In the genomic region with DNA sequence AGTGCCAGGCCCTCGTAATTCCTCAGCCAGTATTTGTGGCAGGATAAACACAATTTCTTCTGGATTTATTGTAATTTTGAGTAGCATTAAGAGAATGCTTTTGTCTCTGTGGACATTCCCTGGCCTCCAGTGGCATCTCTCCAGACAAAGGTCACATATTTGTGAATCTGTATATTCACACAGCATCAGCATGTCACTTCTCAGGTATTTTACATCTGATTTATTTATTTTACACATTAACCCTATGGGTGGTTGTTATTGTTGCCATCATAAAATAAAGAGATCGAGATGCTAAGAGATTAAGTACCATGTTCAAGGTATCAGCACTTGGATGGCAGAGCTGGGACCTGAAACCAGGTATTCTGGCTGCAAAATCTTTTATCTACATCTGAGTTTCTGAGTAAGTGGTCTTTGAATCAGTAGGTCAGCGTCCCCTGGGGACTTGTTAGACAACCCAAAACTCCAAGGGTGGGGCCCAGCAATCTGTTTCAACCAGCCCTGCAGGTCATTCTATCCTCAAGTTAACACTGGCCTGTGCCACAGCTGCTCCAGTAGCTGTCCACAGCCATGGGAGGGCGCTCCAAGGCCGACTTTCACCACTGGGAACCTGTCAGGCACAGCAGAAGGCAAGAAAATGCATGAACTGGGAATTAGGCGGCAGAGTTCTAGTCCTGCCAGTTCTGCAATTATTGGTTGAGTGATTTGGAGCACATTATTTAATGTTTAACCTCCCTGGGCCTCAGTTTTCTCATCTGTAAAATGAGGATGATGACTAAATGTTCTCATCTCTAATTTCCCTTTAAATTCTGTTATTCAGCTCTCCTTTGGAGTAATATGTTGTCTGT, we compare ENCODE assay signal across 8 cellular contexts. TPM values are rescaled to one million over a fixed set of nuclear protein-coding genes. Genes with fewer than 3 reads are reported as not detected.
DNase-seq lines count a peak whose midpoint lies in the region; ATAC-seq, FAIRE-seq and TF ChIP-seq lines count a peak whose summit lies in the region.

No MANE protein-coding gene starts in this region.

- peak; percentile 90 to 96 for ATAC-seq in activated T-cell treated with anti-CD3 and anti-CD28 coated beads, Interleukin-2, amount 50 U/mL, for 72 hours (replicated peaks in 1 of 2)
- ATAC-seq in pancreas, result peak; percentile 80 to 90 (median 84)

- peaks cover under 1 to 2% of the 10 kb centered on the region in 2 donors for H3K9me3 Mint-ChIP-seq in activated T-cell treated with anti-CD3 and anti-CD28 coated beads, Interleukin-2, amount 50 U/mL, for 72 hours

- peaks cover 7% of the 10 kb centered on the region for H3K27me3 Mint-ChIP-seq in activated T-cell treated with anti-CD3 and anti-CD28 coated beads, Interleukin-2, amount 50 U/mL, for 72 hours (ENCODE audit: low read depth)

- intact Hi-C loops in pancreas (cut with DNase I), result loop anchor here in 1 of 3 donors (10.0 kb wide), 1 partner anchor 49 kb away; no protein-coding TSS in a partner anchor

- TF ChIP-seq CTCF in Peyer's patch (IDR thresholded peaks at IDR 0.05) (peak in 4 of 6 experiments; percentile 55 to 93 (median 92)), fibroblast of villous mesenchyme (IDR thresholded peaks at IDR 0.05; ENCODE audit: insufficient read depth, low read depth, low read length) (peak; percentile 98), pancreas (IDR thresholded peaks at IDR 0.05) (peak; percentile 45 to 70 (median 64))

- H3K36me3 Mint-ChIP-seq in activated T-cell treated with anti-CD3 and anti-CD28 coated beads, Interleukin-2, amount 50 U/mL, for 72 hours (ENCODE audit: insufficient read depth in 2 of 2), result peaks cover under 1% of the 10 kb centered on the region in 2 donors

- H3K36me3 ChIP-seq in HUES6 (ENCODE audit: control insufficient read depth, insufficient read depth, low read length) (no peaks in the 10 kb centered on the region), Peyer's patch (no peaks in the 10 kb centered on the region), pancreas (no peaks in the 10 kb centered on the region)

- H3K4me3 Mint-ChIP-seq in activated T-cell treated with anti-CD3 and anti-CD28 coated beads, Interleukin-2, amount 50 U/mL, for 72 hours, result no peak overlapping the region

- no peak for FAIRE-seq in pancreas (lab: Jason Lieb, UNC)

- H3K9me3 ChIP-seq in HUES6 (ENCODE audit: control insufficient read depth, insufficient read depth, low read depth, low read length) (peaks cover 6% of the 10 kb centered on the region), Peyer's patch (no peaks in the 10 kb centered on the region), pancreas (no peaks in the 10 kb centered on the region)

- peak overlapping the region; percentile 58 for H3K27ac Mint-ChIP-seq in activated T-cell treated with anti-CD3 and anti-CD28 coated beads, Interleukin-2, amount 50 U/mL, for 72 hours

- peaks cover 5% of the 10 kb centered on the region for H3K4me1 Mint-ChIP-seq in activated T-cell treated with anti-CD3 and anti-CD28 coated beads, Interleukin-2, amount 50 U/mL, for 72 hours (ENCODE audit: low read depth)

- H3K4me1 ChIP-seq in HUES6 (ENCODE audit: control insufficient read depth, insufficient read depth, low read length) (peaks cover 18% of the 10 kb centered on the region), Peyer's patch (no peaks in the 10 kb centered on the region), pancreas (peaks cover 9 to 22% (median 12%) of the 10 kb centered on the region in 3 donors)

- H3K27ac ChIP-seq in HUES6 (ENCODE audit: low read depth, low read length), result no peak overlapping the region
- no peak overlapping the region for H3K27ac ChIP-seq in Peyer's patch
- peak overlapping the region in 2 of 4 donors; percentile 98 for H3K27ac ChIP-seq in pancreas

- H3K4me3 ChIP-seq in HUES6 (ENCODE audit: low read depth, low read length) (peak overlapping the region; percentile 62; the same call in 1 of the 2 replicates), Peyer's patch (no peak overlapping the region), fibroblast of villous mesenchyme (ENCODE audit: low read depth, low read length) (no peak overlapping the region), pancreas (peak overlapping the region in 1 of 4 donors; percentile 46)

- H3K27me3 ChIP-seq in HUES6 (ENCODE audit: control insufficient read depth, insufficient read depth, low read length) (no peaks in the 10 kb centered on the region), Peyer's patch (no peaks in the 10 kb centered on the region), pancreas (no peaks in the 10 kb centered on the region)

- peak; percentile 82 for DNase-seq in D341Med (ENCODE audit: low spot score)
- peak; percentile 25 to 89 (median 85) for DNase-seq in Peyer's patch
- DNase-seq in activated T-cell treated with anti-CD3 and anti-CD28 coated beads, Interleukin-2, amount 50 U/mL, for 72 hours, result peak; percentile 83 to 86
- DNase-seq in fibroblast of villous mesenchyme (ENCODE audit: low read depth), result peak; percentile 81
- DNase-seq in pancreas, result peak; percentile 77 to 91 (median 87)
- peak; percentile 81 for DNase-seq in ureter (ENCODE audit: low spot score)
- DNase-seq in mesenteric fat pad (ENCODE audit: low spot score), result no peak

- peak overlapping the region; percentile 95 for H3K9ac ChIP-seq in HUES6 (ENCODE audit: low read length)

- WGBS in pancreas, 2 donors, result 30 to 37% methylated on average over 6 of the region's 6 CpGs

- TF ChIP-seq POLR2A in Peyer's patch (IDR thresholded peaks at IDR 0.05), result no peak

RNA-seq across cellular contexts. Expression of gene MRPL33, which starts 17.6 kb away (rescaled TPM):
- total RNA-seq in Peyer's patch, result 10 to 100 TPM; 25.6 to 67.1 (median 37.8) TPM
- 10 to 100 TPM; 61.3 to 68.1 TPM for total RNA-seq in activated T-cell treated with anti-CD3 and anti-CD28 coated beads, Interleukin-2, amount 50 U/mL, for 72 hours
- 112 and 119 TPM in 2 replicates for total RNA-seq in fibroblast of villous mesenchyme
- 10 to 100 TPM; 17.8 to 29.7 (median 26.0) TPM for total RNA-seq in pancreas
- 100 to 1,000 TPM in 1 of 2 donors, 10 to 100 TPM in 1; 29.2 to 120 TPM for polyA plus RNA-seq in pancreas
- total RNA-seq in ureter, result 60.1 TPM
- total RNA-seq in mesenteric fat pad, result 71.1 TPM
